Comparison of ENCODE assay signal across 9 cellular contexts in genomic region chr14:35940291-35940690, GRCh38.
DNase-seq lines count a peak whose midpoint lies in the region; ATAC-seq lines count a peak whose summit lies in the region.
"Had no signal": no experiment of that assay in that cellular context is flagged by ENCODE, and none has a peak within 500 bp of the region (broad histone marks: within the 10 kb centered on the region; RNA-seq: fewer than 3 reads in every experiment).

No MANE protein-coding gene starts in this region.

- DNase-seq in NCI-H1417 treated with DMSO at 0.1 percent for 48 hours (lab: John Stamatoyannopoulos, UW) (peak; percentile 24), foreskin melanocyte (peak; percentile 49), SW 1271 (lab: John Stamatoyannopoulos, UW) (no peak)
- DNase-seq in stimulated activated naive CD4-positive, alpha-beta T cell (lab: John Stamatoyannopoulos, UW): no peak
- DNase-seq in activated CD4-positive, CD25-positive, alpha-beta regulatory T cell treated with anti-CD3 and anti-CD28 coated beads, Interleukin-2, amount 50 U/mL, for 72 hours: no peak
- DNase-seq: gastrocnemius medialis; stimulated activated CD4-positive, alpha-beta T cell treated with anti-CD3 and anti-CD28 coated beads, Interleukin-1b, Interleukin-23, amount 100 ng/mL, for 48 hours had no signal

- ATAC-seq in GM18517 (IDR thresholded peaks at IDR 0.05; ENCODE audit: unreplicated experiment): peak; percentile 75
- ATAC-seq in GM21576 (IDR thresholded peaks at IDR 0.05; ENCODE audit: unreplicated experiment): peak; percentile 42
- ATAC-seq: gastrocnemius medialis had no signal

Comparison
In these comparisons a context has a peak if more than half of its experiments do, and no peak if none do; other contexts are left out.
1. DNase-seq: peak in NCI-H1417 treated with DMSO at 0.1 percent for 48 hours (single experiment) and foreskin melanocyte (single experiment); none in stimulated activated naive CD4-positive, alpha-beta T cell (0 of 6), activated CD4-positive, CD25-positive, alpha-beta regulatory T cell treated with anti-CD3 and anti-CD28 coated beads, Interleukin-2, amount 50 U/mL, for 72 hours (single experiment) and SW 1271 (0 of 2).